Comparison of ENCODE assay signal across 14 cellular contexts in the genomic region with DNA sequence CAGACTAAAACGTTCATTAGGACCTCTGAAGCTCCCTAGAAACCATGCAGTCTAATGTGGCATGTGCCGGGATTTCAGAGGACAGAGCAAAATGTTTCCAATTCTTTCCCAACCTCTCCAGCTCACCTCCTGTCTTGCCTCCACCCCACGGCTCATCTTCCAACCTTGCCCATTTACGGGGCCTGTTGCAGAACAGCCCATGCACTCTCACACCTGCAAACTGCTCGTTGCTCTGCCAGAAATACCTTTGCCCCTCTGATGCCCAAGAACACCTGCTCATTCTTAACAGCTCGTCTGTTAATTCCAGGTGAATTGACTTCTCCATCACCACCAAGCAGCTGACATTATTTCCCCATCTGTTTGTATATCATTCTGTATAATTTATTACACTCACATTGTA. TPM values are rescaled to one million over a fixed set of nuclear protein-coding genes. Genes with fewer than 3 reads are reported as not detected.
DNase-seq lines count a peak whose midpoint lies in the region; ATAC-seq and TF ChIP-seq lines count a peak whose summit lies in the region.
"Had no signal": no experiment of that assay in that cellular context is flagged by ENCODE, and none has a peak within 500 bp of the region (broad histone marks: within the 10 kb centered on the region; RNA-seq: fewer than 3 reads in every experiment).

No MANE protein-coding gene starts in this region.

- H4K5ac ChIP-seq in H9 (ENCODE audit: insufficient read length, low read depth, low read length) = no peak overlapping the region

- ATAC-seq in stimulated activated memory B cell treated with anti-CD40 and anti-IgM and Interleukin-4, amounts not matched to agents 10 μg/mL and 1 μg/mL and 100 μg/mL, for 72 hours = no peak
- no peak for ATAC-seq in HG03280 (IDR thresholded peaks at IDR 0.05; ENCODE audit: unreplicated experiment)
- ATAC-seq: GM12878; stimulated activated naive B cell treated with anti-CD40 and anti-IgM and Interleukin-4, amounts not matched to agents 10 μg/mL and 1 μg/mL and 100 μg/mL, for 72 hours had no signal

- no peak overlapping the region for H2BK120ac ChIP-seq in H9 (ENCODE audit: low read depth, low read length, poor library complexity, severe bottlenecking)

- no peaks in the 10 kb centered on the region for H3K23me2 ChIP-seq in H9 (ENCODE audit: insufficient read length, low read depth, low read length, poor library complexity, severe bottlenecking)

- TF ChIP-seq CTCF in H9 (conservative IDR thresholded peaks at IDR 0.05) (no peak), SU-DHL-6 (IDR thresholded peaks at IDR 0.05; ENCODE audit: insufficient read depth, low read length, poor library complexity, severe bottlenecking) (no peak), spleen (IDR thresholded peaks at IDR 0.05 in 8 of 11, conservative IDR thresholded peaks at IDR 0.05 in 3 of 11) (no peak)

- no peaks in the 10 kb centered on the region for H3K79me1 ChIP-seq in H9 (ENCODE audit: insufficient read depth, low read depth, low read length, poor library complexity, severe bottlenecking)

- H2AK5ac ChIP-seq in H9 (ENCODE audit: insufficient read length, low read length) = no peak overlapping the region

- H3K36me3 ChIP-seq in SU-DHL-6 (ENCODE audit: low read length) (no peaks in the 10 kb centered on the region), spleen (no peaks in the 10 kb centered on the region)
- H3K36me3 ChIP-seq: colonic mucosa, neutrophil had no signal

- H3K9me3 Mint-ChIP-seq in H9 = no peaks in the 10 kb centered on the region
- no peaks in the 10 kb centered on the region for H3K9me3 Mint-ChIP-seq in stimulated activated memory B cell treated with anti-CD40 and anti-IgM and Interleukin-4, amounts not matched to agents 10 μg/mL and 1 μg/mL and 100 μg/mL, for 72 hours
- H3K9me3 Mint-ChIP-seq: activated T-helper 2 cell treated with anti-CD3 and anti-CD28 coated beads, Interferon-gamma antibody, Interleukin-2, Interleukin-4, amounts not matched to agents 10 μg/mL and 5 μg/mL and 100 μg/mL, durations not matched to agents 14 hours and 24 hours and 36 hours; stimulated activated naive B cell treated with anti-CD40 and anti-IgM and Interleukin-4, amounts not matched to agents 10 μg/mL and 1 μg/mL and 100 μg/mL, for 72 hours had no signal

- no peak overlapping the region for H3K9ac ChIP-seq in H9 (ENCODE audit: extremely low read depth, insufficient read length, low read length)
- no peak overlapping the region for H3K9ac ChIP-seq in SU-DHL-6 (ENCODE audit: low read length)

- H2BK20ac ChIP-seq in H9 (ENCODE audit: low read depth, low read length, poor library complexity, severe bottlenecking) = no peak overlapping the region

- H3K9me3 ChIP-seq in H9 (ENCODE audit: control insufficient read depth, low read depth, low read length) = no peaks in the 10 kb centered on the region
- H3K9me3 ChIP-seq in SU-DHL-6 (ENCODE audit: insufficient read depth, low read length) = no peaks in the 10 kb centered on the region
- H3K9me3 ChIP-seq in spleen = no peaks in the 10 kb centered on the region
- H3K9me3 ChIP-seq: colonic mucosa, neutrophil had no signal

- peaks cover 5% of the 10 kb centered on the region for H3K27me3 Mint-ChIP-seq in H9 (ENCODE audit: low read depth)
- H3K27me3 Mint-ChIP-seq in stimulated activated memory B cell treated with anti-CD40 and anti-IgM and Interleukin-4, amounts not matched to agents 10 μg/mL and 1 μg/mL and 100 μg/mL, for 72 hours = peaks cover 16% of the 10 kb centered on the region

- no peak overlapping the region for H3K18ac ChIP-seq in H9 (ENCODE audit: insufficient read length, low read depth, low read length)

- H4K91ac ChIP-seq in H9 (ENCODE audit: insufficient read length, low read depth, low read length) = no peak overlapping the region

- no peak overlapping the region for H3K23ac ChIP-seq in H9 (ENCODE audit: insufficient read length, low read depth, low read length)

- no peak for TF ChIP-seq POLR2A in spleen (IDR thresholded peaks at IDR 0.05)

- no peak overlapping the region for H2BK12ac ChIP-seq in H9 (ENCODE audit: insufficient read length, low read depth, low read length)

- H3K4me1 ChIP-seq in H9 (ENCODE audit: insufficient read depth, low read length) = 0 out of 2 replicates have a peak, but pooled peaks cover 2% of the 10 kb centered on the region
- peaks cover 0 to 53% (median 18%) of the 10 kb centered on the region in 6 donors for H3K4me1 ChIP-seq in spleen

- H3K27me3 ChIP-seq in H9 (ENCODE audit: insufficient read depth, low read length) = no peaks in the 10 kb centered on the region
- no peaks in the 10 kb centered on the region for H3K27me3 ChIP-seq in SU-DHL-6 (ENCODE audit: low read length)
- H3K27me3 ChIP-seq in spleen (replicated peaks in 1 of 7) = no peaks in the 10 kb centered on the region
- H3K27me3 ChIP-seq: colonic mucosa had no signal

- peaks cover 16% of the 10 kb centered on the region; the same call in 1 of the 2 replicates for H3F3A ChIP-seq in SU-DHL-6 (ENCODE audit: insufficient read depth)

- no peak overlapping the region for H4K8ac ChIP-seq in H9 (replicated peaks; ENCODE audit: insufficient read length, low read depth, low read length)

- H3K56ac ChIP-seq in H9 (ENCODE audit: insufficient read length, low read depth, low read length) = no peak overlapping the region

- intact Hi-C loops in spleen (cut with DNase I; ENCODE audit: low total_unique reads) = no loop called here

- H3K14ac ChIP-seq in H9 (ENCODE audit: insufficient read depth, low read length) = no peak overlapping the region

- H3T11ph ChIP-seq in H9 (ENCODE audit: low read length) = no peak overlapping the region

- no peak overlapping the region for H2AFZ ChIP-seq in H9 (ENCODE audit: low read length)
- no peak overlapping the region for H2AFZ ChIP-seq in SU-DHL-6 (ENCODE audit: low read depth, low read length, severe bottlenecking)

- H3K4me1 Mint-ChIP-seq in H9 = peaks cover 20 to 25% of the 10 kb centered on the region in 2 experiments
- H3K4me1 Mint-ChIP-seq in stimulated activated memory B cell treated with anti-CD40 and anti-IgM and Interleukin-4, amounts not matched to agents 10 μg/mL and 1 μg/mL and 100 μg/mL, for 72 hours = peaks cover 48% of the 10 kb centered on the region

- H2BK15ac ChIP-seq in H9 (ENCODE audit: low read depth, low read length) = no peak overlapping the region

- H3K27ac ChIP-seq in H9 (ENCODE audit: insufficient read length, low read depth, low read length) (no peak overlapping the region), SU-DHL-6 (ENCODE audit: low read depth, low read length) (peak overlapping the region; percentile 25), spleen (no peak overlapping the region)
- H3K27ac ChIP-seq: colonic mucosa, neutrophil had no signal

- WGBS in H9 (ENCODE audit: extremely low coverage, insufficient read length, low lambda C conversion rate) = no CpG with 5 or more reads among the region's 6 CpGs
- 50 to 74% (median 59%) methylated on average over 6 of the region's 6 CpGs for WGBS in spleen, 5 donors

- DNase-seq in H9 (peak; percentile 26), NCI-H2029 treated with DMSO at 0.1 percent for 48 hours (lab: John Stamatoyannopoulos, UW) (peak; percentile 24), spleen (no peak), glomerular visceral epithelial cell (ENCODE audit: extremely low spot score) (no peak)
- DNase-seq: activated CD8-positive, alpha-beta memory T cell treated with anti-CD3 and anti-CD28 coated beads for 24 hours; colonic mucosa; mesenchymal stem cell; stimulated activated naive B cell treated with anti-CD40 and anti-IgM and Interleukin-4, amounts not matched to agents 10 μg/mL and 1 μg/mL and 100 μg/mL, for 72 hours had no signal

- no peak overlapping the region for H3K4me3 ChIP-seq in SU-DHL-6 (ENCODE audit: insufficient read depth, low read length, poor library complexity, severe bottlenecking)
- no peak overlapping the region for H3K4me3 ChIP-seq in spleen
- H3K4me3 ChIP-seq: colonic mucosa, GM12878 had no signal

- H3K4ac ChIP-seq in H9 (ENCODE audit: low read depth, low read length) = no peak overlapping the region

- no peak overlapping the region for H3K27ac Mint-ChIP-seq in H9
- peak overlapping the region; percentile 6 for H3K27ac Mint-ChIP-seq in stimulated activated memory B cell treated with anti-CD40 and anti-IgM and Interleukin-4, amounts not matched to agents 10 μg/mL and 1 μg/mL and 100 μg/mL, for 72 hours
- H3K27ac Mint-ChIP-seq: activated T-helper 2 cell treated with anti-CD3 and anti-CD28 coated beads, Interferon-gamma antibody, Interleukin-2, Interleukin-4, amounts not matched to agents 10 μg/mL and 5 μg/mL and 100 μg/mL, durations not matched to agents 14 hours and 24 hours and 36 hours; stimulated activated naive B cell treated with anti-CD40 and anti-IgM and Interleukin-4, amounts not matched to agents 10 μg/mL and 1 μg/mL and 100 μg/mL, for 72 hours had no signal

- H3K4me2 ChIP-seq in H9 (ENCODE audit: insufficient read depth, insufficient read length, low read length) (no peak overlapping the region), SU-DHL-6 (ENCODE audit: low read depth, low read length, poor library complexity, severe bottlenecking) (peak overlapping the region; percentile 28)

- no peak overlapping the region for H3K4me3 Mint-ChIP-seq in H9
- H3K4me3 Mint-ChIP-seq in stimulated activated memory B cell treated with anti-CD40 and anti-IgM and Interleukin-4, amounts not matched to agents 10 μg/mL and 1 μg/mL and 100 μg/mL, for 72 hours = no peak overlapping the region
- H3K4me3 Mint-ChIP-seq: stimulated activated naive B cell treated with anti-CD40 and anti-IgM and Interleukin-4, amounts not matched to agents 10 μg/mL and 1 μg/mL and 100 μg/mL, for 72 hours had no signal

- H4K20me1 ChIP-seq in H9 (ENCODE audit: control insufficient read depth, insufficient read depth, insufficient read length) (no peaks in the 10 kb centered on the region), SU-DHL-6 (ENCODE audit: low read depth, low read length) (no peaks in the 10 kb centered on the region)

- H3K36me3 Mint-ChIP-seq in H9 (ENCODE audit: insufficient read depth in 1 of 3, low read depth in 3 of 3) = no peaks in the 10 kb centered on the region
- H3K36me3 Mint-ChIP-seq in stimulated activated memory B cell treated with anti-CD40 and anti-IgM and Interleukin-4, amounts not matched to agents 10 μg/mL and 1 μg/mL and 100 μg/mL, for 72 hours = no peaks in the 10 kb centered on the region

- H3K79me2 ChIP-seq in H9 (ENCODE audit: insufficient read depth, low read length) (no peaks in the 10 kb centered on the region), SU-DHL-6 (ENCODE audit: insufficient read depth, low read length) (no peaks in the 10 kb centered on the region)

- H3K9me2 ChIP-seq in SU-DHL-6 (replicated peaks; ENCODE audit: insufficient read depth, low read length) = no peaks in the 10 kb centered on the region

- no peak overlapping the region for H2BK5ac ChIP-seq in H9 (ENCODE audit: insufficient read length, low read length)

RNA-seq across cellular contexts. Expression of a gene that starts 53.9 kb away (rescaled TPM):
- 60.9 and 61.9 TPM in 2 replicates for total RNA-seq in H9 (2021)
- 100 to 1,000 TPM in 1 of 7 donors, 10 to 100 TPM in 6; 83.7 to 157 (median 88.9) TPM for total RNA-seq in spleen
- 10 to 100 TPM; 20.8 to 44.7 (median 29.1) TPM for polyA plus RNA-seq in spleen

Comparison
In these comparisons a context has a peak if more than half of its experiments do, and no peak if none do; other contexts are left out.
1. DNase-seq: peak in H9 (single experiment) and NCI-H2029 treated with DMSO at 0.1 percent for 48 hours (single experiment); none in spleen (single experiment) and glomerular visceral epithelial cell (single experiment).